Comparison of ENCODE assay signal across 1 cellular context in the genomic region with DNA sequence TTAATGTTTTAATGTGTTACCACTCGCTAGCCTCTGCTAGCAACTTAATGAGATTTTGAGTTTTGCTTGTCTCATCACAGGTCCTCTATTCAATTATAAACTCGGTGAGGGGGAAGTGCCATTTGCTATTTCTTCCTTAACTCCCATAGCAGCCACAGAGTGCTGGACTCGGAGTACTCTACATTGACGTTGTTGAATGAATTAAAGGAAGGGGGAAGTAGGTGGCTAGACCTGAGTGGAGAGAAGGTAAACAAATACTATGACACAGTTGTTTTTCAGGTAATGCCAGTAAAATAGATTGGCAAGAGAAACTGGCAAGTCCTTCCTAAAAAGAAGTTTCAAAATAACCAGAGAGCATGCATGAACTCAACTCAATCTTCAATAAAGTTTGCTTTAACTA.
TF ChIP-seq lines count a peak whose summit lies in the region.

No MANE protein-coding gene starts in this region.

TF ChIP-seq in GM23338, 12 proteins besides CTCF, POLR2A, EP300 and RAD21 (continued from another document):
- TF ChIP-seq EZH2 (IDR thresholded peaks at IDR 0.05; ENCODE audit: low read depth, unreplicated experiment) (no peak), CREB1 (CRISPR knock-in tag; IDR thresholded peaks at IDR 0.05; ENCODE audit: low read depth) (no peak), STAT1 (IDR thresholded peaks at IDR 0.05; ENCODE audit: unreplicated experiment) (no peak), JUNB (IDR thresholded peaks at IDR 0.05; ENCODE audit: unreplicated experiment) (no peak), EZH2phosphoT487 (IDR thresholded peaks at IDR 0.05; ENCODE audit: unreplicated experiment) (no peak), NANOG (IDR thresholded peaks at IDR 0.05; ENCODE audit: borderline replicate concordance) (no peak), ZNF462 (CRISPR knock-in tag; IDR thresholded peaks at IDR 0.05) (no peak)
